ENCODE assay signal across 1 cellular context in genomic region chr11:62805991-62806441, GRCh38.
TF ChIP-seq lines count a peak whose summit lies in the region.

No MANE protein-coding gene starts in this region.

TF ChIP-seq in HepG2, 621 proteins besides CTCF, POLR2A, EP300 and RAD21:
- TF ChIP-seq ZNF569 (CRISPR knock-in tag; IDR thresholded peaks at IDR 0.05; ENCODE audit: borderline replicate concordance) (no peak), KDM2A (CRISPR knock-in tag; IDR thresholded peaks at IDR 0.05; ENCODE audit: borderline replicate concordance, low read depth) (no peak), LCORL (IDR thresholded peaks at IDR 0.05) (no peak), LCORL (CRISPR knock-in tag; IDR thresholded peaks at IDR 0.05) (no peak), PHB2 (IDR thresholded peaks at IDR 0.05; ENCODE audit: partially characterized antibody) (no peak), ZNF24 (IDR thresholded peaks at IDR 0.05) (no peak), ZBED4 (CRISPR knock-in tag; IDR thresholded peaks at IDR 0.05; ENCODE audit: borderline replicate concordance) (no peak), ZNF30 (CRISPR knock-in tag; IDR thresholded peaks at IDR 0.05) (no peak), ZNF607 (CRISPR knock-in tag; IDR thresholded peaks at IDR 0.05; ENCODE audit: borderline replicate concordance) (no peak), ZNF614 (CRISPR knock-in tag; IDR thresholded peaks at IDR 0.05; ENCODE audit: borderline replicate concordance) (no peak), UBTF (CRISPR knock-in tag; IDR thresholded peaks at IDR 0.05) (no peak), JARID2 (CRISPR knock-in tag; IDR thresholded peaks at IDR 0.05; ENCODE audit: insufficient replicate concordance) (no peak), SAFB2 (CRISPR knock-in tag; IDR thresholded peaks at IDR 0.05; ENCODE audit: borderline replicate concordance, low read depth) (no peak), SMC3 (IDR thresholded peaks at IDR 0.05; ENCODE audit: low read length) (no peak), FOXJ3 (CRISPR knock-in tag; IDR thresholded peaks at IDR 0.05; ENCODE audit: borderline replicate concordance) (no peak), CENPT (CRISPR knock-in tag; IDR thresholded peaks at IDR 0.05; ENCODE audit: low read depth) (no peak), ZNF451 (CRISPR knock-in tag; IDR thresholded peaks at IDR 0.05) (no peak)
- TF ChIP-seq, protein P1, sequence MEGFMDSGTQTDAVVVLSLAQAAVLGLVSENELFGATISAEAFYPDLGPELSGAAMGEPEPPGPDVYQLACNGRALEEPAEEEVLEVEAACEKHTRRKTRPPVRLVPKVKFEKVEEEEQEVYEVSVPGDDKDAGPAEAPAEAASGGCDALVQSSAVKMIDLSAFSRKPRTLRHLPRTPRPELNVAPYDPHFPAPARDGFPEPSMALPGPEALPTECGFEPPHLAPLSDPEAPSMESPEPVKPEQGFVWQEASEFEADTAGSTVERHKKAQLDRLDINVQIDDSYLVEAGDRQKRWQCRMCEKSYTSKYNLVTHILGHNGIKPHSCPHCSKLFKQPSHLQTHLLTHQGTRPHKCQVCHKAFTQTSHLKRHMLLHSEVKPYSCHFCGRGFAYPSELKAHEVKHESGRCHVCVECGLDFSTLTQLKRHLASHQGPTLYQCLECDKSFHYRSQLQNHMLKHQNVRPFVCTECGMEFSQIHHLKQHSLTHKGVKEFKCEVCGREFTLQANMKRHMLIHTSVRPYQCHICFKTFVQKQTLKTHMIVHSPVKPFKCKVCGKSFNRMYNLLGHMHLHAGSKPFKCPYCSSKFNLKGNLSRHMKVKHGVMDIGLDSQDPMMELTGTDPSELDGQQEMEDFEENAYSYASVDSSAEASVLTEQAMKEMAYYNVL (CRISPR knock-in tag; IDR thresholded peaks at IDR 0.05; ENCODE audit: borderline replicate concordance) = no peak
- TF ChIP-seq, protein P2, sequence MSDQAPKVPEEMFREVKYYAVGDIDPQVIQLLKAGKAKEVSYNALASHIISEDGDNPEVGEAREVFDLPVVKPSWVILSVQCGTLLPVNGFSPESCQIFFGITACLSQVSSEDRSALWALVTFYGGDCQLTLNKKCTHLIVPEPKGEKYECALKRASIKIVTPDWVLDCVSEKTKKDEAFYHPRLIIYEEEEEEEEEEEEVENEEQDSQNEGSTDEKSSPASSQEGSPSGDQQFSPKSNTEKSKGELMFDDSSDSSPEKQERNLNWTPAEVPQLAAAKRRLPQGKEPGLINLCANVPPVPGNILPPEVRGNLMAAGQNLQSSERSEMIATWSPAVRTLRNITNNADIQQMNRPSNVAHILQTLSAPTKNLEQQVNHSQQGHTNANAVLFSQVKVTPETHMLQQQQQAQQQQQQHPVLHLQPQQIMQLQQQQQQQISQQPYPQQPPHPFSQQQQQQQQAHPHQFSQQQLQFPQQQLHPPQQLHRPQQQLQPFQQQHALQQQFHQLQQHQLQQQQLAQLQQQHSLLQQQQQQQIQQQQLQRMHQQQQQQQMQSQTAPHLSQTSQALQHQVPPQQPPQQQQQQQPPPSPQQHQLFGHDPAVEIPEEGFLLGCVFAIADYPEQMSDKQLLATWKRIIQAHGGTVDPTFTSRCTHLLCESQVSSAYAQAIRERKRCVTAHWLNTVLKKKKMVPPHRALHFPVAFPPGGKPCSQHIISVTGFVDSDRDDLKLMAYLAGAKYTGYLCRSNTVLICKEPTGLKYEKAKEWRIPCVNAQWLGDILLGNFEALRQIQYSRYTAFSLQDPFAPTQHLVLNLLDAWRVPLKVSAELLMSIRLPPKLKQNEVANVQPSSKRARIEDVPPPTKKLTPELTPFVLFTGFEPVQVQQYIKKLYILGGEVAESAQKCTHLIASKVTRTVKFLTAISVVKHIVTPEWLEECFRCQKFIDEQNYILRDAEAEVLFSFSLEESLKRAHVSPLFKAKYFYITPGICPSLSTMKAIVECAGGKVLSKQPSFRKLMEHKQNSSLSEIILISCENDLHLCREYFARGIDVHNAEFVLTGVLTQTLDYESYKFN (CRISPR knock-in tag; conservative IDR thresholded peaks at IDR 0.05) = no peak
